ENCODE assay signal across 34 cellular contexts in the genomic region with DNA sequence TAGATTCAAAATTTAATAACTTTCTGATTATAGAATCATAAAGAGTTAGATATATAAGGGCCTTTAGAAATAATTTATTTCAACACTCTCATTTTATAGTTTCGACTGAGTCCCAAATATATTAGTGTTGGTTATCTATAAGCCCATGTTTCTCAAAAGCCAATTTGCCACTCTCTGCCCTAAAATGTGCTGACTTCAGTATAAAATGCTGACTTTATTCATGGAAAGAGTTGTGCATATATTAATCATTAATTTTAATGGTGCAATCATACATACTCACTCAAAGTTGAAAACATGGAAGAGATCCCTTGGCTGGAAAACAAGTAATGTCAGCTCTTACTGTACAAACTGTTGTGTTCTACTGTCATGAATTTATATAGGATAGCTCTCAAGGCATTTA. TPM values are rescaled to one million over a fixed set of nuclear protein-coding genes. Genes with fewer than 3 reads are reported as not detected.
"Had no signal": no experiment of that assay in that cellular context is flagged by ENCODE, and none has a peak within 500 bp of the region (broad histone marks: within the 10 kb centered on the region; RNA-seq: fewer than 3 reads in every experiment).

No MANE protein-coding gene starts in this region.

- DNase-seq: activated effector memory CD4-positive, alpha-beta T cell treated with anti-CD3 and anti-CD28 coated beads, Interleukin-2, amount 50 U/mL, for 16 hours; activated effector memory CD4-positive, alpha-beta T cell treated with Interleukin-2 at 50 U/mL for 16 hours; activated gamma-delta T cell; activated gamma-delta T cell treated with Interleukin-2 at 50 U/mL for 16 hours; activated naive CD4-positive, alpha-beta T cell; activated naive CD4-positive, alpha-beta T cell treated with anti-CD3 and anti-CD28 coated beads for 36 hours; activated naive CD4-positive, alpha-beta T cell treated with anti-CD3 and anti-CD28 coated beads, Interleukin-2, amount 10 ng/mL, durations not matched to agents 7 days and 5 days; activated naive CD4-positive, alpha-beta T cell treated with anti-CD3 and anti-CD28 coated beads, Interleukin-2, amount 50 U/mL, for 16 hours; activated naive CD4-positive, alpha-beta T cell treated with Interleukin-2 at 50 U/mL for 16 hours; activated naive CD8-positive, alpha-beta T cell treated with anti-CD3 and anti-CD28 coated beads for 36 hours; activated naive CD8-positive, alpha-beta T cell treated with anti-CD3 and anti-CD28 coated beads, Interleukin-2, amount 10 ng/mL, durations not matched to agents 7 days and 5 days; activated naive CD8-positive, alpha-beta T cell treated with anti-CD3 and anti-CD28 coated beads, Interleukin-2, amount 50 U/mL, for 24 hours; activated T-cell treated with anti-CD3 and anti-CD28 coated beads, Interleukin-2, amount 50 U/mL, for 1 hour; activated T-cell treated with anti-CD3 and anti-CD28 coated beads, Interleukin-2, amount 50 U/mL, for 24 hours; activated T-cell treated with anti-CD3 and anti-CD28 coated beads, Interleukin-2, amount 50 U/mL, for 4 hours; activated T-cell treated with anti-CD3 and anti-CD28 coated beads, Interleukin-2, amount 50 U/mL, for 48 hours; activated T-cell treated with anti-CD3 and anti-CD28 coated beads, Interleukin-2, amount 50 U/mL, for 72 hours; adrenal gland; amniotic stem cell; amygdala; anterior cingulate cortex; aorta; body of pancreas; brain microvascular endothelial cell; caudate nucleus; central memory CD4-positive, alpha-beta T cell; cerebellar nuclear complex had no signal

- H3K9me3 ChIP-seq: adrenal gland had no signal

- FAIRE-seq: astrocyte, bronchial epithelial cell had no signal

- H3K4me1 ChIP-seq: adrenal gland, ascending aorta, body of pancreas, breast epithelium had no signal

- H3K4me3 ChIP-seq: adrenal gland, ascending aorta, body of pancreas, breast epithelium, cardiac muscle cell had no signal

- H3K27me3 ChIP-seq: adrenal gland, ascending aorta, body of pancreas, brain microvascular endothelial cell, breast epithelium, cardiac muscle cell had no signal

- H3K27ac ChIP-seq: adrenal gland, ascending aorta, body of pancreas, brain microvascular endothelial cell, breast epithelium, cardiac muscle cell had no signal

- H3K36me3 ChIP-seq: adrenal gland, ascending aorta, brain microvascular endothelial cell, breast epithelium, cardiac muscle cell had no signal

- ATAC-seq: activated naive CD4-positive, alpha-beta T cell treated with anti-CD3 and anti-CD28 coated beads, Interleukin-2, amount 50 U/mL, for 72 hours; activated naive CD8-positive, alpha-beta T cell treated with anti-CD3 and anti-CD28 coated beads, Interleukin-2, amount 50 U/mL, for 24 hours; activated T-cell treated with anti-CD3 and anti-CD28 coated beads, Interleukin-2, amount 50 U/mL, for 4 hours; activated T-cell treated with anti-CD3 and anti-CD28 coated beads, Interleukin-2, amount 50 U/mL, for 72 hours; activated T-helper 17 cell treated with anti-CD3 and anti-CD28 coated beads, Interleukin-2, amount 50 U/mL, for 72 hours; body of pancreas had no signal

RNA-seq across cellular contexts. Expression of gene ZWINT, which starts 19.4 kb away (rescaled TPM):
- total RNA-seq: ascending aorta had no signal
